Comparison of ENCODE assay signal across 1 cellular context in the genomic region with DNA sequence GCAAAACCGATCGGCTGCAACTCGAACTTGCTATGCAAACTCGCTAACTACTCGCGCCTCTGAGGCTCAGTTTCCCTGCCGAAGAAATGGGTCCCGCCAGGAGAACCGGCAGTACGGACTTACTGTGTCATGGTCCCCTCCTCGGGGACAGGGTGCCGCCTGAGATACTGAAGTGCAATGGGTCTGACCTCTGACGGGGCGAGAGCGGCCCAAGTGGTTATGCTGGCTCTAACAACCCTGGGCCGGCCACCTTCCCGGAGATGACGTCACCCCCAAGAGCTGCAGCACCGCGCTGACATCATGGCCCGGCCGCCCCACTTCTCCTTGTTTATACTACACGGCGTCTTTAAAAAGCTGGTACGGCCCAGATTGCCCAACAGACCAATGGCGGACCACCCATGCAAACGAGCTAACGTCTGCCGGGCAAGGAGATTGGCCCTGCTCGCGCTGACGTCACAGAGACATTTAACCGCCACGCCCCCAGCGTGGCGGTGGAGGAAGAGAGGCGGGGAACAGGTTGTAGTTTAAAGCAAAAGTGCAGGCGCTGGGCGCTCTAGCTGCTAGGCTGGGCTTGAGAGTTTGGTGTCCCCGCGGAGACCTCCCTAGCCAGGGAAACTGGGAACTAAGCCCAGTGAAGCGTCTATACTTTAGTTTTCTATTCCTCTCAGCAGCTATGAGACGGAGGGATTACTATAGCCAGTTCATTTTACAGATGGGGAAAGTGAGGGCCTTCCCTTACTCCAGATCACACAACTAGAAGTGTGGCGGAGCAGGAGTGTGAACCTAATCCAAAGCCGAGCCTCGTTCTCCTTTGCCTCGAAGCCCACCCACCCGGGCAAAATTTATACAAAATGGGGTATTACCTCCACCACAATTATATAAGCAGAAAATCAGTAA.
TF ChIP-seq lines count a peak whose summit lies in the region.

No MANE protein-coding gene starts in this region.

TF ChIP-seq in HepG2, 621 proteins besides CTCF, POLR2A, EP300 and RAD21 (continued from another document and continues in another):
- TF ChIP-seq, protein P1, sequence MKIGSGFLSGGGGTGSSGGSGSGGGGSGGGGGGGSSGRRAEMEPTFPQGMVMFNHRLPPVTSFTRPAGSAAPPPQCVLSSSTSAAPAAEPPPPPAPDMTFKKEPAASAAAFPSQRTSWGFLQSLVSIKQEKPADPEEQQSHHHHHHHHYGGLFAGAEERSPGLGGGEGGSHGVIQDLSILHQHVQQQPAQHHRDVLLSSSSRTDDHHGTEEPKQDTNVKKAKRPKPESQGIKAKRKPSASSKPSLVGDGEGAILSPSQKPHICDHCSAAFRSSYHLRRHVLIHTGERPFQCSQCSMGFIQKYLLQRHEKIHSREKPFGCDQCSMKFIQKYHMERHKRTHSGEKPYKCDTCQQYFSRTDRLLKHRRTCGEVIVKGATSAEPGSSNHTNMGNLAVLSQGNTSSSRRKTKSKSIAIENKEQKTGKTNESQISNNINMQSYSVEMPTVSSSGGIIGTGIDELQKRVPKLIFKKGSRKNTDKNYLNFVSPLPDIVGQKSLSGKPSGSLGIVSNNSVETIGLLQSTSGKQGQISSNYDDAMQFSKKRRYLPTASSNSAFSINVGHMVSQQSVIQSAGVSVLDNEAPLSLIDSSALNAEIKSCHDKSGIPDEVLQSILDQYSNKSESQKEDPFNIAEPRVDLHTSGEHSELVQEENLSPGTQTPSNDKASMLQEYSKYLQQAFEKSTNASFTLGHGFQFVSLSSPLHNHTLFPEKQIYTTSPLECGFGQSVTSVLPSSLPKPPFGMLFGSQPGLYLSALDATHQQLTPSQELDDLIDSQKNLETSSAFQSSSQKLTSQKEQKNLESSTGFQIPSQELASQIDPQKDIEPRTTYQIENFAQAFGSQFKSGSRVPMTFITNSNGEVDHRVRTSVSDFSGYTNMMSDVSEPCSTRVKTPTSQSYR (CRISPR knock-in tag; IDR thresholded peaks at IDR 0.05; ENCODE audit: borderline replicate concordance) = no peak
- no peak for TF ChIP-seq ZNF432 (CRISPR knock-in tag; IDR thresholded peaks at IDR 0.05; ENCODE audit: borderline replicate concordance)
- no peak for TF ChIP-seq ZNF274 (CRISPR knock-in tag; IDR thresholded peaks at IDR 0.05)
- no peak for TF ChIP-seq ZNF549 (CRISPR knock-in tag; IDR thresholded peaks at IDR 0.05)
- TF ChIP-seq TOPORS (CRISPR knock-in tag; IDR thresholded peaks at IDR 0.05) = no peak
- TF ChIP-seq CHD4 (IDR thresholded peaks at IDR 0.05; ENCODE audit: borderline replicate concordance, low read length) = 0 out of 2 replicates have a peak, but pooled peaks have one; percentile 67
- TF ChIP-seq, protein P2, sequence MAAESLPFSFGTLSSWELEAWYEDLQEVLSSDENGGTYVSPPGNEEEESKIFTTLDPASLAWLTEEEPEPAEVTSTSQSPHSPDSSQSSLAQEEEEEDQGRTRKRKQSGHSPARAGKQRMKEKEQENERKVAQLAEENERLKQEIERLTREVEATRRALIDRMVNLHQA (CRISPR knock-in tag; IDR thresholded peaks at IDR 0.05) = no peak
- peak; percentile 99 for TF ChIP-seq CREB1 (IDR thresholded peaks at IDR 0.05)
- TF ChIP-seq CREB1 (CRISPR knock-in tag; IDR thresholded peaks at IDR 0.05) = peak; percentile 97
- TF ChIP-seq, protein P3, sequence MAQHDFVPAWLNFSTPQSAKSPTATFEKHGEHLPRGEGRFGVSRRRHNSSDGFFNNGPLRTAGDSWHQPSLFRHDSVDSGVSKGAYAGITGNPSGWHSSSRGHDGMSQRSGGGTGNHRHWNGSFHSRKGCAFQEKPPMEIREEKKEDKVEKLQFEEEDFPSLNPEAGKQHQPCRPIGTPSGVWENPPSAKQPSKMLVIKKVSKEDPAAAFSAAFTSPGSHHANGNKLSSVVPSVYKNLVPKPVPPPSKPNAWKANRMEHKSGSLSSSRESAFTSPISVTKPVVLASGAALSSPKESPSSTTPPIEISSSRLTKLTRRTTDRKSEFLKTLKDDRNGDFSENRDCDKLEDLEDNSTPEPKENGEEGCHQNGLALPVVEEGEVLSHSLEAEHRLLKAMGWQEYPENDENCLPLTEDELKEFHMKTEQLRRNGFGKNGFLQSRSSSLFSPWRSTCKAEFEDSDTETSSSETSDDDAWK (CRISPR knock-in tag; IDR thresholded peaks at IDR 0.05) = no peak
- TF ChIP-seq TBP (CRISPR knock-in tag; IDR thresholded peaks at IDR 0.05) = no peak
- TF ChIP-seq SATB2 (CRISPR knock-in tag; IDR thresholded peaks at IDR 0.05) = no peak
- peak; percentile 70; the same call in 1 of the 2 replicates for TF ChIP-seq ZNF547 (CRISPR knock-in tag; IDR thresholded peaks at IDR 0.05)
- TF ChIP-seq, protein P4, sequence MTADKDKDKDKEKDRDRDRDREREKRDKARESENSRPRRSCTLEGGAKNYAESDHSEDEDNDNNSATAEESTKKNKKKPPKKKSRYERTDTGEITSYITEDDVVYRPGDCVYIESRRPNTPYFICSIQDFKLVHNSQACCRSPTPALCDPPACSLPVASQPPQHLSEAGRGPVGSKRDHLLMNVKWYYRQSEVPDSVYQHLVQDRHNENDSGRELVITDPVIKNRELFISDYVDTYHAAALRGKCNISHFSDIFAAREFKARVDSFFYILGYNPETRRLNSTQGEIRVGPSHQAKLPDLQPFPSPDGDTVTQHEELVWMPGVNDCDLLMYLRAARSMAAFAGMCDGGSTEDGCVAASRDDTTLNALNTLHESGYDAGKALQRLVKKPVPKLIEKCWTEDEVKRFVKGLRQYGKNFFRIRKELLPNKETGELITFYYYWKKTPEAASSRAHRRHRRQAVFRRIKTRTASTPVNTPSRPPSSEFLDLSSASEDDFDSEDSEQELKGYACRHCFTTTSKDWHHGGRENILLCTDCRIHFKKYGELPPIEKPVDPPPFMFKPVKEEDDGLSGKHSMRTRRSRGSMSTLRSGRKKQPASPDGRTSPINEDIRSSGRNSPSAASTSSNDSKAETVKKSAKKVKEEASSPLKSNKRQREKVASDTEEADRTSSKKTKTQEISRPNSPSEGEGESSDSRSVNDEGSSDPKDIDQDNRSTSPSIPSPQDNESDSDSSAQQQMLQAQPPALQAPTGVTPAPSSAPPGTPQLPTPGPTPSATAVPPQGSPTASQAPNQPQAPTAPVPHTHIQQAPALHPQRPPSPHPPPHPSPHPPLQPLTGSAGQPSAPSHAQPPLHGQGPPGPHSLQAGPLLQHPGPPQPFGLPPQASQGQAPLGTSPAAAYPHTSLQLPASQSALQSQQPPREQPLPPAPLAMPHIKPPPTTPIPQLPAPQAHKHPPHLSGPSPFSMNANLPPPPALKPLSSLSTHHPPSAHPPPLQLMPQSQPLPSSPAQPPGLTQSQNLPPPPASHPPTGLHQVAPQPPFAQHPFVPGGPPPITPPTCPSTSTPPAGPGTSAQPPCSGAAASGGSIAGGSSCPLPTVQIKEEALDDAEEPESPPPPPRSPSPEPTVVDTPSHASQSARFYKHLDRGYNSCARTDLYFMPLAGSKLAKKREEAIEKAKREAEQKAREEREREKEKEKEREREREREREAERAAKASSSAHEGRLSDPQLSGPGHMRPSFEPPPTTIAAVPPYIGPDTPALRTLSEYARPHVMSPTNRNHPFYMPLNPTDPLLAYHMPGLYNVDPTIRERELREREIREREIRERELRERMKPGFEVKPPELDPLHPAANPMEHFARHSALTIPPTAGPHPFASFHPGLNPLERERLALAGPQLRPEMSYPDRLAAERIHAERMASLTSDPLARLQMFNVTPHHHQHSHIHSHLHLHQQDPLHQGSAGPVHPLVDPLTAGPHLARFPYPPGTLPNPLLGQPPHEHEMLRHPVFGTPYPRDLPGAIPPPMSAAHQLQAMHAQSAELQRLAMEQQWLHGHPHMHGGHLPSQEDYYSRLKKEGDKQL (CRISPR knock-in tag; IDR thresholded peaks at IDR 0.05; ENCODE audit: low read depth) = no peak
- TF ChIP-seq KDM5B (CRISPR knock-in tag; IDR thresholded peaks at IDR 0.05; ENCODE audit: borderline replicate concordance) = peak; percentile 70; the same call in 1 of the 2 replicates
- no peak; the same call in 1 of the 2 replicates for TF ChIP-seq MIER3 (CRISPR knock-in tag; IDR thresholded peaks at IDR 0.05; ENCODE audit: borderline replicate concordance)
- no peak for TF ChIP-seq ZNF354B (CRISPR knock-in tag; IDR thresholded peaks at IDR 0.05)
- no peak for TF ChIP-seq MED8 (CRISPR knock-in tag; IDR thresholded peaks at IDR 0.05; ENCODE audit: insufficient replicate concordance)
- TF ChIP-seq, protein P5, sequence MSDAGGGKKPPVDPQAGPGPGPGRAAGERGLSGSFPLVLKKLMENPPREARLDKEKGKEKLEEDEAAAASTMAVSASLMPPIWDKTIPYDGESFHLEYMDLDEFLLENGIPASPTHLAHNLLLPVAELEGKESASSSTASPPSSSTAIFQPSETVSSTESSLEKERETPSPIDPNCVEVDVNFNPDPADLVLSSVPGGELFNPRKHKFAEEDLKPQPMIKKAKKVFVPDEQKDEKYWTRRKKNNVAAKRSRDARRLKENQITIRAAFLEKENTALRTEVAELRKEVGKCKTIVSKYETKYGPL (CRISPR knock-in tag; IDR thresholded peaks at IDR 0.05) = no peak
- TF ChIP-seq SALL2 (CRISPR knock-in tag; IDR thresholded peaks at IDR 0.05) = peak; percentile 44; the same call in 1 of the 2 replicates
- no peak for TF ChIP-seq ZSCAN29 (CRISPR knock-in tag; conservative IDR thresholded peaks at IDR 0.05)
- no peak for TF ChIP-seq DNMT1 (CRISPR knock-in tag; IDR thresholded peaks at IDR 0.05)
- TF ChIP-seq, protein P6, sequence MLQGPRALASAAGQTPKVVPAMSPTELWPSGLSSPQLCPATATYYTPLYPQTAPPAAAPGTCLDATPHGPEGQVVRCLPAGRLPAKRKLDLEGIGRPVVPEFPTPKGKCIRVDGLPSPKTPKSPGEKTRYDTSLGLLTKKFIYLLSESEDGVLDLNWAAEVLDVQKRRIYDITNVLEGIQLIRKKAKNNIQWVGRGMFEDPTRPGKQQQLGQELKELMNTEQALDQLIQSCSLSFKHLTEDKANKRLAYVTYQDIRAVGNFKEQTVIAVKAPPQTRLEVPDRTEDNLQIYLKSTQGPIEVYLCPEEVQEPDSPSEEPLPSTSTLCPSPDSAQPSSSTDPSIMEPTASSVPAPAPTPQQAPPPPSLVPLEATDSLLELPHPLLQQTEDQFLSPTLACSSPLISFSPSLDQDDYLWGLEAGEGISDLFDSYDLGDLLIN (CRISPR knock-in tag; IDR thresholded peaks at IDR 0.05; ENCODE audit: borderline replicate concordance) = no peak
- TF ChIP-seq FLYWCH1 (CRISPR knock-in tag; IDR thresholded peaks at IDR 0.05) = no peak
- TF ChIP-seq ZFP37 (CRISPR knock-in tag; IDR thresholded peaks at IDR 0.05; ENCODE audit: borderline replicate concordance) = no peak
- TF ChIP-seq, protein P7, sequence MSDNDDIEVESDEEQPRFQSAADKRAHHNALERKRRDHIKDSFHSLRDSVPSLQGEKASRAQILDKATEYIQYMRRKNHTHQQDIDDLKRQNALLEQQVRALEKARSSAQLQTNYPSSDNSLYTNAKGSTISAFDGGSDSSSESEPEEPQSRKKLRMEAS (IDR thresholded peaks at IDR 0.05) = peak; percentile 47
- TF ChIP-seq SRSF1 (optimal IDR thresholded peaks at IDR 0.05; ENCODE audit: low read depth, low read length) = no peak
- TF ChIP-seq, protein P8, sequence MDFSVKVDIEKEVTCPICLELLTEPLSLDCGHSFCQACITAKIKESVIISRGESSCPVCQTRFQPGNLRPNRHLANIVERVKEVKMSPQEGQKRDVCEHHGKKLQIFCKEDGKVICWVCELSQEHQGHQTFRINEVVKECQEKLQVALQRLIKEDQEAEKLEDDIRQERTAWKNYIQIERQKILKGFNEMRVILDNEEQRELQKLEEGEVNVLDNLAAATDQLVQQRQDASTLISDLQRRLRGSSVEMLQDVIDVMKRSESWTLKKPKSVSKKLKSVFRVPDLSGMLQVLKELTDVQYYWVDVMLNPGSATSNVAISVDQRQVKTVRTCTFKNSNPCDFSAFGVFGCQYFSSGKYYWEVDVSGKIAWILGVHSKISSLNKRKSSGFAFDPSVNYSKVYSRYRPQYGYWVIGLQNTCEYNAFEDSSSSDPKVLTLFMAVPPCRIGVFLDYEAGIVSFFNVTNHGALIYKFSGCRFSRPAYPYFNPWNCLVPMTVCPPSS (IDR thresholded peaks at IDR 0.05) = no peak
- TF ChIP-seq, protein P9, sequence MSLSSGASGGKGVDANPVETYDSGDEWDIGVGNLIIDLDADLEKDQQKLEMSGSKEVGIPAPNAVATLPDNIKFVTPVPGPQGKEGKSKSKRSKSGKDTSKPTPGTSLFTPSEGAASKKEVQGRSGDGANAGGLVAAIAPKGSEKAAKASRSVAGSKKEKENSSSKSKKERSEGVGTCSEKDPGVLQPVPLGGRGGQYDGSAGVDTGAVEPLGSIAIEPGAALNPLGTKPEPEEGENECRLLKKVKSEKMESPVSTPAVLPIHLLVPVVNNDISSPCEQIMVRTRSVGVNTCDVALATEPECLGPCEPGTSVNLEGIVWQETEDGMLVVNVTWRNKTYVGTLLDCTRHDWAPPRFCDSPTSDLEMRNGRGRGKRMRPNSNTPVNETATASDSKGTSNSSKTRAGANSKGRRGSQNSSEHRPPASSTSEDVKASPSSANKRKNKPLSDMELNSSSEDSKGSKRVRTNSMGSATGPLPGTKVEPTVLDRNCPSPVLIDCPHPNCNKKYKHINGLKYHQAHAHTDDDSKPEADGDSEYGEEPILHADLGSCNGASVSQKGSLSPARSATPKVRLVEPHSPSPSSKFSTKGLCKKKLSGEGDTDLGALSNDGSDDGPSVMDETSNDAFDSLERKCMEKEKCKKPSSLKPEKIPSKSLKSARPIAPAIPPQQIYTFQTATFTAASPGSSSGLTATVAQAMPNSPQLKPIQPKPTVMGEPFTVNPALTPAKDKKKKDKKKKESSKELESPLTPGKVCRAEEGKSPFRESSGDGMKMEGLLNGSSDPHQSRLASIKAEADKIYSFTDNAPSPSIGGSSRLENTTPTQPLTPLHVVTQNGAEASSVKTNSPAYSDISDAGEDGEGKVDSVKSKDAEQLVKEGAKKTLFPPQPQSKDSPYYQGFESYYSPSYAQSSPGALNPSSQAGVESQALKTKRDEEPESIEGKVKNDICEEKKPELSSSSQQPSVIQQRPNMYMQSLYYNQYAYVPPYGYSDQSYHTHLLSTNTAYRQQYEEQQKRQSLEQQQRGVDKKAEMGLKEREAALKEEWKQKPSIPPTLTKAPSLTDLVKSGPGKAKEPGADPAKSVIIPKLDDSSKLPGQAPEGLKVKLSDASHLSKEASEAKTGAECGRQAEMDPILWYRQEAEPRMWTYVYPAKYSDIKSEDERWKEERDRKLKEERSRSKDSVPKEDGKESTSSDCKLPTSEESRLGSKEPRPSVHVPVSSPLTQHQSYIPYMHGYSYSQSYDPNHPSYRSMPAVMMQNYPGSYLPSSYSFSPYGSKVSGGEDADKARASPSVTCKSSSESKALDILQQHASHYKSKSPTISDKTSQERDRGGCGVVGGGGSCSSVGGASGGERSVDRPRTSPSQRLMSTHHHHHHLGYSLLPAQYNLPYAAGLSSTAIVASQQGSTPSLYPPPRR (CRISPR knock-in tag; IDR thresholded peaks at IDR 0.05; ENCODE audit: borderline replicate concordance) = no peak
- TF ChIP-seq HMG20B (CRISPR knock-in tag; conservative IDR thresholded peaks at IDR 0.05) = no peak
- TF ChIP-seq ZNF292 (CRISPR knock-in tag; IDR thresholded peaks at IDR 0.05; ENCODE audit: borderline replicate concordance, low read depth) = 0 out of 2 replicates have a peak, but pooled peaks have one; percentile 31
- TF ChIP-seq MBNL3 (CRISPR knock-in tag; conservative IDR thresholded peaks at IDR 0.05) = no peak
- no peak for TF ChIP-seq SCMH1 (CRISPR knock-in tag; IDR thresholded peaks at IDR 0.05; ENCODE audit: borderline replicate concordance)
- peak; percentile 92 for TF ChIP-seq ATF1 (CRISPR knock-in tag; IDR thresholded peaks at IDR 0.05)
- TF ChIP-seq SMYD3 (CRISPR knock-in tag; IDR thresholded peaks at IDR 0.05) = no peak
